ENCODE assay signal across 8 cellular contexts in genomic region chr12:51047655-51048540, GRCh38. TPM values are rescaled to one million over a fixed set of nuclear protein-coding genes. Genes with fewer than 3 reads are reported as not detected.
DNase-seq lines count a peak whose midpoint lies in the region; ATAC-seq and TF ChIP-seq lines count a peak whose summit lies in the region.

LETMD1 (plus strand) TSS chr12:51048327; CDS start chr12:51048357, 30 bp downstream.

- H3F3A ChIP-seq in GM23338 (replicated peaks; ENCODE audit: low read depth) = no peaks in the 10 kb centered on the region

- TF ChIP-seq CTCF in GM23338 (conservative IDR thresholded peaks at IDR 0.05; ENCODE audit: low read depth in 2 of 2) = peak; percentile 76 to 90

- H3K27me3 ChIP-seq in GM23338 (ENCODE audit: insufficient read depth) = no peaks in the 10 kb centered on the region

- intact Hi-C loops in activated T-helper 1 cell treated with anti-CD3 and anti-CD28 coated beads, Interleukin-12 subunit alpha, Interleukin-12 subunit beta, Interleukin-2, Interleukin-4 antibody, amounts not matched to agents 30 ng/mL and 10 ng/mL and 1 ng/mL, durations not matched to agents 14 hours and 24 hours and 36 hours (cut with micrococcal nuclease) = loop anchor here (1.0 to 5.0 kb wide), 12 partner anchors 22 to 321 kb away; partner anchors contain the start of genes ATF1, BIN2, CSRNP2 and SLC11A2

- H3K4me1 Mint-ChIP-seq in GM23338 (peaks cover 11% of the 10 kb centered on the region), naive B cell (peaks cover 22 to 40% (median 27%) of the 10 kb centered on the region in 3 donors)
- peaks cover 28% of the 10 kb centered on the region for H3K4me1 Mint-ChIP-seq in activated T-helper 1 cell treated with anti-CD3 and anti-CD28 coated beads, Interleukin-12 subunit alpha, Interleukin-12 subunit beta, Interleukin-2, Interleukin-4 antibody, amounts not matched to agents 30 ng/mL and 10 ng/mL and 1 ng/mL, durations not matched to agents 14 hours and 24 hours and 36 hours (ENCODE audit: low read depth)
- H3K4me1 Mint-ChIP-seq in stimulated activated memory B cell treated with anti-CD40 and anti-IgM and Interleukin-4, amounts not matched to agents 10 μg/mL and 1 μg/mL and 100 μg/mL, for 72 hours = peaks cover 28% of the 10 kb centered on the region

- peak within 1 kb of the TSS; percentile 74 for H2AFZ ChIP-seq in GM23338

- DNase-seq in EL = peak; percentile 98
- peak; percentile 96 for DNase-seq in GM23338 (ENCODE audit: low spot score)
- DNase-seq in LHCN-M2 (ENCODE audit: low read depth) = peak; percentile 98
- peak; percentile 97 for DNase-seq in RPMI7951 (ENCODE audit: low read depth)
- DNase-seq in activated T-helper 1 cell treated with anti-CD3 and anti-CD28 coated beads, Interleukin-12 subunit alpha, Interleukin-12 subunit beta, Interleukin-2, Interleukin-4 antibody, amounts not matched to agents 30 ng/mL and 10 ng/mL and 1 ng/mL, durations not matched to agents 14 hours and 24 hours and 36 hours (ENCODE audit: low spot score) = peak; percentile 91
- peak; percentile 99 for DNase-seq in fibroblast of gingiva (ENCODE audit: low read depth)
- DNase-seq in naive B cell = peak; percentile 91

- no peaks in the 10 kb centered on the region for H3K9me3 Mint-ChIP-seq in GM23338
- H3K9me3 Mint-ChIP-seq in activated T-helper 1 cell treated with anti-CD3 and anti-CD28 coated beads, Interleukin-12 subunit alpha, Interleukin-12 subunit beta, Interleukin-2, Interleukin-4 antibody, amounts not matched to agents 30 ng/mL and 10 ng/mL and 1 ng/mL, durations not matched to agents 14 hours and 24 hours and 36 hours = no peaks in the 10 kb centered on the region
- H3K9me3 Mint-ChIP-seq in naive B cell = no peaks in the 10 kb centered on the region
- no peaks in the 10 kb centered on the region for H3K9me3 Mint-ChIP-seq in stimulated activated memory B cell treated with anti-CD40 and anti-IgM and Interleukin-4, amounts not matched to agents 10 μg/mL and 1 μg/mL and 100 μg/mL, for 72 hours

- H3K27ac Mint-ChIP-seq in GM23338 = peak within 1 kb of the TSS; percentile 94
- H3K27ac Mint-ChIP-seq in activated T-helper 1 cell treated with anti-CD3 and anti-CD28 coated beads, Interleukin-12 subunit alpha, Interleukin-12 subunit beta, Interleukin-2, Interleukin-4 antibody, amounts not matched to agents 30 ng/mL and 10 ng/mL and 1 ng/mL, durations not matched to agents 14 hours and 24 hours and 36 hours = peak within 1 kb of the TSS; percentile 87
- peak within 1 kb of the TSS; percentile 90 to 97 (median 96) for H3K27ac Mint-ChIP-seq in naive B cell
- peak within 1 kb of the TSS; percentile 92 for H3K27ac Mint-ChIP-seq in stimulated activated memory B cell treated with anti-CD40 and anti-IgM and Interleukin-4, amounts not matched to agents 10 μg/mL and 1 μg/mL and 100 μg/mL, for 72 hours

- H3K36me3 ChIP-seq in GM23338 (ENCODE audit: insufficient read depth) = no peaks in the 10 kb centered on the region; the same call in 1 of the 2 replicates

- H3K4me3 ChIP-seq in GM23338 = peak within 1 kb of the TSS; percentile 64

- H3K36me3 Mint-ChIP-seq in GM23338 (ENCODE audit: low read depth) (peaks cover 9% of the 10 kb centered on the region; the same call in 2 of the 3 replicates), naive B cell (peaks cover 6 to 7% of the 10 kb centered on the region in 2 donors)
- peaks cover 8% of the 10 kb centered on the region for H3K36me3 Mint-ChIP-seq in activated T-helper 1 cell treated with anti-CD3 and anti-CD28 coated beads, Interleukin-12 subunit alpha, Interleukin-12 subunit beta, Interleukin-2, Interleukin-4 antibody, amounts not matched to agents 30 ng/mL and 10 ng/mL and 1 ng/mL, durations not matched to agents 14 hours and 24 hours and 36 hours (ENCODE audit: low read depth)
- H3K36me3 Mint-ChIP-seq in stimulated activated memory B cell treated with anti-CD40 and anti-IgM and Interleukin-4, amounts not matched to agents 10 μg/mL and 1 μg/mL and 100 μg/mL, for 72 hours = peaks cover 15% of the 10 kb centered on the region

- H3K9me2 ChIP-seq in GM23338 (ENCODE audit: insufficient read depth) = no peaks in the 10 kb centered on the region

- H3K4me1 ChIP-seq in GM23338 (ENCODE audit: insufficient read depth) = peaks cover 10% of the 10 kb centered on the region; the same call in 1 of the 2 replicates

- no peaks in the 10 kb centered on the region for H3K79me2 ChIP-seq in GM23338 (replicated peaks; ENCODE audit: insufficient read depth)

- H3K27me3 Mint-ChIP-seq in GM23338 (ENCODE audit: insufficient read depth, low read depth, poor library complexity) (peaks cover 8% of the 10 kb centered on the region), naive B cell (no peaks in the 10 kb centered on the region)
- H3K27me3 Mint-ChIP-seq in activated T-helper 1 cell treated with anti-CD3 and anti-CD28 coated beads, Interleukin-12 subunit alpha, Interleukin-12 subunit beta, Interleukin-2, Interleukin-4 antibody, amounts not matched to agents 30 ng/mL and 10 ng/mL and 1 ng/mL, durations not matched to agents 14 hours and 24 hours and 36 hours (ENCODE audit: insufficient read depth) = no peaks in the 10 kb centered on the region
- no peaks in the 10 kb centered on the region for H3K27me3 Mint-ChIP-seq in stimulated activated memory B cell treated with anti-CD40 and anti-IgM and Interleukin-4, amounts not matched to agents 10 μg/mL and 1 μg/mL and 100 μg/mL, for 72 hours

- no peaks in the 10 kb centered on the region for H4K20me1 ChIP-seq in GM23338 (replicated peaks; ENCODE audit: insufficient read depth)

- H3K4me3 Mint-ChIP-seq in GM23338 = peak within 1 kb of the TSS; percentile 97
- H3K4me3 Mint-ChIP-seq in activated T-helper 1 cell treated with anti-CD3 and anti-CD28 coated beads, Interleukin-12 subunit alpha, Interleukin-12 subunit beta, Interleukin-2, Interleukin-4 antibody, amounts not matched to agents 30 ng/mL and 10 ng/mL and 1 ng/mL, durations not matched to agents 14 hours and 24 hours and 36 hours = peak within 1 kb of the TSS; percentile 95
- peak within 1 kb of the TSS; percentile 90 to 98 (median 96) for H3K4me3 Mint-ChIP-seq in naive B cell
- peak within 1 kb of the TSS; percentile 97 for H3K4me3 Mint-ChIP-seq in stimulated activated memory B cell treated with anti-CD40 and anti-IgM and Interleukin-4, amounts not matched to agents 10 μg/mL and 1 μg/mL and 100 μg/mL, for 72 hours

- peak within 1 kb of the TSS; percentile 89 for H3K4me2 ChIP-seq in GM23338

- peak; percentile 98 for ATAC-seq in GM23338
- ATAC-seq in naive B cell (ENCODE audit: low read depth in 2 of 2) = peak; percentile 92 to 93
- peak; percentile 99 for ATAC-seq in stimulated activated memory B cell treated with anti-CD40 and anti-IgM and Interleukin-4, amounts not matched to agents 10 μg/mL and 1 μg/mL and 100 μg/mL, for 72 hours

- no peak within 1 kb of the TSS for H3K27ac ChIP-seq in GM23338 (ENCODE audit: low read depth)

TF ChIP-seq in GM23338, 12 proteins besides CTCF, POLR2A, EP300 and RAD21:
- peak; percentile 55 for TF ChIP-seq REST (IDR thresholded peaks at IDR 0.05; ENCODE audit: unreplicated experiment)
- no peak for TF ChIP-seq ZNF114 (CRISPR knock-in tag; IDR thresholded peaks at IDR 0.05)
- TF ChIP-seq POLR2AphosphoS5 (IDR thresholded peaks at IDR 0.05; ENCODE audit: low read depth) = peak; percentile 85
- no peak for TF ChIP-seq ZNF331 (CRISPR knock-in tag; IDR thresholded peaks at IDR 0.05; ENCODE audit: low read depth)
- no peak for TF ChIP-seq EZH2phosphoT487 (IDR thresholded peaks at IDR 0.05; ENCODE audit: unreplicated experiment)

RNA-seq across cellular contexts. Expression of gene LETMD1, which starts in this region (rescaled TPM):
- 29.9 and 43.0 TPM in 2 replicates for total RNA-seq in GM23338 (2014; rRNA removed; shearing (Covaris generic))
- polyA plus RNA-seq in GM23338 (2016; fragmentation: Nextera tagmentation; extraction: Ambion mirVana) (15.7 and 15.8 TPM in 2 replicates), naive B cell (ENCODE audit: low read depth in 6 of 6) (10 to 100 TPM; 17.9 to 32.7 (median 24.8) TPM)
- 24.4 and 32.1 TPM in 2 replicates for total RNA-seq in LHCN-M2 (2014; rRNA removed)
- 20.4 TPM for polyA plus RNA-seq in LHCN-M2 (2012)
- 26.0 and 28.3 TPM in 2 replicates for total RNA-seq in RPMI7951 (2014; rRNA removed; shearing (Covaris generic))
- total RNA-seq in activated T-helper 1 cell treated with anti-CD3 and anti-CD28 coated beads, Interleukin-12 subunit alpha, Interleukin-12 subunit beta, Interleukin-2, Interleukin-4 antibody, amounts not matched to agents 30 ng/mL and 10 ng/mL and 1 ng/mL, durations not matched to agents 14 hours and 24 hours and 36 hours = 70.7 and 74.3 TPM in 2 replicates
